In genomic region chr7:145411066-145411465, GRCh38 we compare ENCODE assay signal across 7 cellular contexts.
"Had no signal": no experiment of that assay in that cellular context is flagged by ENCODE, and none has a peak within 500 bp of the region (broad histone marks: within the 10 kb centered on the region; RNA-seq: fewer than 3 reads in every experiment).

No MANE protein-coding gene starts in this region.

- H3K4me1 Mint-ChIP-seq: IgD-negative memory B cell had no signal

- H3K27ac ChIP-seq: GM23248, HL-60 had no signal

- ATAC-seq: HepG2 had no signal

- H3K27ac Mint-ChIP-seq: IgD-negative memory B cell had no signal

- H2AFZ ChIP-seq: GM23248 had no signal

- H3K9ac ChIP-seq: GM23248 had no signal

- H3K4me3 Mint-ChIP-seq: IgD-negative memory B cell had no signal

- DNase-seq: GM23248, GOT3, H7, HCEC 1CT had no signal

- H3K27me3 Mint-ChIP-seq: IgD-negative memory B cell had no signal
